8 cellular contexts compared by ENCODE assay signal in genomic region chr12:57745485-57745881, GRCh38. TPM values are rescaled to one million over a fixed set of nuclear protein-coding genes. Genes with fewer than 3 reads are reported as not detected.
DNase-seq lines count a peak whose midpoint lies in the region; ATAC-seq and TF ChIP-seq lines count a peak whose summit lies in the region.

No MANE protein-coding gene starts in this region.

- intact Hi-C loops in mucosa of descending colon (cut with DNase I, micrococcal nuclease) = no loop called here

- peaks cover 20% of the 10 kb centered on the region for H3K79me2 ChIP-seq in KMS-11 (ENCODE audit: insufficient read depth, low read depth)

- peak overlapping the region; percentile 71 for H3K4me2 ChIP-seq in KMS-11

- peaks cover 23% of the 10 kb centered on the region for H3K36me3 ChIP-seq in KMS-11 (ENCODE audit: insufficient read depth)
- no peaks in the 10 kb centered on the region for H3K36me3 ChIP-seq in mucosa of descending colon (ENCODE audit: low read depth)

- H3K9me3 ChIP-seq in AG04450 (ENCODE audit: control insufficient read depth, insufficient read depth, low read length) (no peaks in the 10 kb centered on the region), mucosa of descending colon (no peaks in the 10 kb centered on the region)

- DNase-seq in AG04450 (ENCODE audit: low read depth, low spot score) = no peak
- DNase-seq in cardiac fibroblast (ENCODE audit: low read depth in 2 of 2) = peak in 1 of 2 donors; percentile 29
- DNase-seq in mucosa of descending colon = peak in 1 of 3 donors; percentile 31
- no peak for DNase-seq in CD1c-positive myeloid dendritic cell (ENCODE audit: extremely low spot score)
- no peak for DNase-seq in T-helper 9 cell
- no peak for DNase-seq in NCI-H2081 treated with DMSO at 0.1 percent for 48 hours (lab: John Stamatoyannopoulos, UW)

- peak overlapping the region; percentile 97 for H3K27ac ChIP-seq in AG04450 (ENCODE audit: low read depth, low read length)
- no peak overlapping the region; the same call in 1 of the 2 replicates for H3K27ac ChIP-seq in KMS-11

- H2AFZ ChIP-seq in KMS-11 (ENCODE audit: low read depth) = no peak overlapping the region

- peak overlapping the region; percentile 76 for H3K9ac ChIP-seq in KMS-11

- H3K4me1 ChIP-seq in KMS-11 (ENCODE audit: low read depth, poor library complexity, severe bottlenecking) (peaks cover 38% of the 10 kb centered on the region), mucosa of descending colon (ENCODE audit: low read depth) (peaks cover 7% of the 10 kb centered on the region)

- H3K4me3 ChIP-seq in AG04450 (ENCODE audit: low read depth, low read length) = peak overlapping the region; percentile 94
- H3K4me3 ChIP-seq in KMS-11 (IDR thresholded peaks at IDR 0.05; ENCODE audit: insufficient read depth, low read depth, low read length) = peak overlapping the region; percentile 85
- peak overlapping the region; percentile 85 to 96 for H3K4me3 ChIP-seq in cardiac fibroblast (replicated peaks in 1 of 2; ENCODE audit: low read depth in 2 of 2, low read length in 2 of 2)
- H3K4me3 ChIP-seq in mucosa of descending colon = peak overlapping the region; percentile 70

- H4K20me1 ChIP-seq in KMS-11 (ENCODE audit: insufficient read depth) = no peaks in the 10 kb centered on the region

- POLR2A ChIA-PET in AG04450 (lab: Yijun Ruan, JAX) = interaction anchor here (1.0 to 2.5 kb wide), 3 partner anchors 9 to 27 kb away, joined by 3 to 8 read pairs (median 8); partner anchors contain the start of genes EEF1AKMT3 and METTL1

- ATAC-seq in mucosa of descending colon (peak; percentile 1), GM19328 (IDR thresholded peaks at IDR 0.05; ENCODE audit: unreplicated experiment) (no peak)

- no peak for TF ChIP-seq CTCF in AG04450 (IDR thresholded peaks at IDR 0.05; ENCODE audit: low read depth, low read length)
- no peak for TF ChIP-seq CTCF in KMS-11 (conservative IDR thresholded peaks at IDR 0.05; ENCODE audit: low read depth, low read length)
- no peak for TF ChIP-seq CTCF in cardiac fibroblast (IDR thresholded peaks at IDR 0.05; ENCODE audit: low read depth, low read length)
- TF ChIP-seq CTCF in mucosa of descending colon (IDR thresholded peaks at IDR 0.05) = no peak

- CTCF ChIA-PET in AG04450 (lab: Charles Lee) = interaction anchor here (2.1 to 2.4 kb wide), 2 partner anchors 11 to 19 kb away, joined by 9 to 10 read pairs; no protein-coding TSS in a partner anchor

- H3K27me3 ChIP-seq in AG04450 (ENCODE audit: control insufficient read depth, insufficient read depth, low read length) = peaks cover 18% of the 10 kb centered on the region
- no peaks in the 10 kb centered on the region for H3K27me3 ChIP-seq in KMS-11 (ENCODE audit: insufficient read depth, low read depth)

RNA-seq across cellular contexts. Expression of gene TSPAN31, which starts 0.6 kb away (rescaled TPM):
- 32.7 and 45.9 TPM in 2 replicates for polyA plus RNA-seq in AG04450 (2011; rRNA removed)
- polyA minus RNA-seq in AG04450 (2011; rRNA and poly(A)+ RNA removed) = 38.6 and 54.6 TPM in 2 replicates
- 10 to 100 TPM; 29.2 to 39.8 (median 30.5) TPM for total RNA-seq in mucosa of descending colon

RNA-seq across cellular contexts. Expression of gene CDK4, which starts 6.6 kb away (rescaled TPM):
- 251 and 288 TPM in 2 replicates for polyA plus RNA-seq in AG04450 (2011; rRNA removed)
- polyA minus RNA-seq in AG04450 (2011; rRNA and poly(A)+ RNA removed) = 141 and 192 TPM in 2 replicates
- total RNA-seq in mucosa of descending colon = 10 to 100 TPM; 41.4 to 62.7 (median 60.2) TPM

RNA-seq across cellular contexts. Expression of gene AGAP2, which starts 6.9 kb away (rescaled TPM):
- 0.02 and 0.06 TPM in 2 replicates for polyA plus RNA-seq in AG04450 (2011; rRNA removed)
- 0.22 and 0.37 TPM in 2 replicates for polyA minus RNA-seq in AG04450 (2011; rRNA and poly(A)+ RNA removed)
- 1 to 10 TPM; 1.3 to 2.7 (median 2.2) TPM for total RNA-seq in mucosa of descending colon

RNA-seq across cellular contexts. Expression of gene MARCHF9, which starts 9.4 kb away (rescaled TPM):
- 3.6 and 3.7 TPM in 2 replicates for polyA plus RNA-seq in AG04450 (2011; rRNA removed)
- 3.7 and 5.2 TPM in 2 replicates for polyA minus RNA-seq in AG04450 (2011; rRNA and poly(A)+ RNA removed)
- total RNA-seq in mucosa of descending colon = 10 to 100 TPM; 10.5 to 15.1 (median 11.7) TPM

RNA-seq across cellular contexts. Expression of gene CYP27B1, which starts 21.4 kb away (rescaled TPM):
- 0.22 and 0.29 TPM in 2 replicates for polyA plus RNA-seq in AG04450 (2011; rRNA removed)
- polyA minus RNA-seq in AG04450 (2011; rRNA and poly(A)+ RNA removed) = 0.30 and 0.37 TPM in 2 replicates
- 1 to 10 TPM; 1.2 to 2.1 (median 1.4) TPM for total RNA-seq in mucosa of descending colon
